Comparison of ENCODE assay signal across 26 cellular contexts in genomic region chr22:48081281-48081680, GRCh38.
"Had no signal": no experiment of that assay in that cellular context is flagged by ENCODE, and none has a peak within 500 bp of the region (broad histone marks: within the 10 kb centered on the region; RNA-seq: fewer than 3 reads in every experiment).

No MANE protein-coding gene starts in this region.

- H3K36me3 ChIP-seq: ascending aorta, breast epithelium, cardiac muscle cell, colonic mucosa, esophagus squamous epithelium, gastroesophageal sphincter had no signal

- ATAC-seq: activated CD4-positive, alpha-beta T cell treated with anti-CD3 and anti-CD28 coated beads for 36 hours; activated naive CD4-positive, alpha-beta T cell treated with anti-CD3 and anti-CD28 coated beads, Interleukin-2, amount 50 U/mL, for 72 hours; activated T-cell treated with anti-CD3 and anti-CD28 coated beads, Interleukin-2, amount 50 U/mL, for 4 hours; activated T-helper 17 cell treated with anti-CD3 and anti-CD28 coated beads, Interleukin-2, amount 50 U/mL, for 72 hours; gastroesophageal sphincter had no signal

- DNase-seq: activated CD4-positive, alpha-beta memory T cell treated with anti-CD3 and anti-CD28 coated beads for 36 hours; activated CD4-positive, alpha-beta T cell treated with anti-CD3 and anti-CD28 coated beads for 36 hours; activated CD4-positive, alpha-beta T cell treated with anti-CD3 and anti-CD28 coated beads, Interleukin-2, amount 10 ng/mL, durations not matched to agents 24 days and 14 days; activated CD4-positive, CD25-positive, alpha-beta regulatory T cell; activated CD4-positive, CD25-positive, alpha-beta regulatory T cell treated with anti-CD3 and anti-CD28 coated beads, Interleukin-2, amount 50 U/mL, for 72 hours; activated CD8-positive, alpha-beta memory T cell treated with anti-CD3 and anti-CD28 coated beads for 24 hours; activated effector memory CD4-positive, alpha-beta T cell treated with Interleukin-2 at 50 U/mL for 16 hours; activated gamma-delta T cell treated with Interleukin-2 at 50 U/mL for 16 hours; activated naive CD4-positive, alpha-beta T cell treated with anti-CD3 and anti-CD28 coated beads for 36 hours; activated naive CD8-positive, alpha-beta T cell treated with anti-CD3 and anti-CD28 coated beads, Interleukin-2, amount 10 ng/mL, durations not matched to agents 7 days and 5 days; activated T-cell treated with anti-CD3 and anti-CD28 coated beads, Interleukin-2, amount 50 U/mL, for 4 hours; central memory CD4-positive, alpha-beta T cell; cerebellar nuclear complex; colonic mucosa; effector CD8-positive, alpha-beta T cell; esophagus squamous epithelium; foreskin melanocyte had no signal

- H3K4me1 ChIP-seq: ascending aorta, breast epithelium, colonic mucosa, esophagus squamous epithelium, gastroesophageal sphincter had no signal

- H3K9me3 ChIP-seq: ascending aorta, breast epithelium, colonic mucosa, esophagus squamous epithelium, gastroesophageal sphincter had no signal

- FAIRE-seq: endometrium, endothelial cell of umbilical vein had no signal

- H3K4me3 ChIP-seq: ascending aorta, breast epithelium, cardiac muscle cell, colonic mucosa, esophagus squamous epithelium, gastroesophageal sphincter had no signal

- H3K27me3 ChIP-seq: ascending aorta, cardiac muscle cell, colonic mucosa had no signal

- H3K27ac ChIP-seq: ascending aorta, breast epithelium, cardiac muscle cell, colonic mucosa, epithelial cell of prostate, esophagus squamous epithelium, gastroesophageal sphincter had no signal
